In genomic region chr10:71372882-71373495, GRCh38 we compare ENCODE assay signal across 1 cellular context.
A peak's percentile ranks its signal among the peaks of the same experiment; 100 is the strongest.
TF ChIP-seq lines count a peak whose summit lies in the region.

No MANE protein-coding gene starts in this region.

TF ChIP-seq in GM12878, 131 proteins besides CTCF, POLR2A, EP300 and RAD21 (continued from another document and continues in another):
- TF ChIP-seq PRDM15 (CRISPR knock-in tag; IDR thresholded peaks at IDR 0.05) (no peak), RELB (IDR thresholded peaks at IDR 0.05; ENCODE audit: low read depth) (peak; percentile 94), FOXM1 (IDR thresholded peaks at IDR 0.05; ENCODE audit: low read depth, low read length) (peak; percentile 30; the same call in 1 of the 2 replicates), SP1 (IDR thresholded peaks at IDR 0.05; ENCODE audit: low read depth, low read length) (peak; percentile 67), NBN (IDR thresholded peaks at IDR 0.05) (peak; percentile 97), CEBPZ (IDR thresholded peaks at IDR 0.05; ENCODE audit: low read depth, low read length) (no peak), ZNF687 (IDR thresholded peaks at IDR 0.05) (peak; percentile 93), NR2F1 (conservative IDR thresholded peaks at IDR 0.05) (peak; percentile 95), TCF12 (IDR thresholded peaks at IDR 0.05; ENCODE audit: low read depth, low read length) (0 out of 2 replicates have a peak, but pooled peaks have one; percentile 1), ATF2 (IDR thresholded peaks at IDR 0.05; ENCODE audit: low read length) (peak; percentile 68), STAT1 (conservative IDR thresholded peaks at IDR 0.05) (no peak), HSF1 (IDR thresholded peaks at IDR 0.05; ENCODE audit: low read depth, low read length) (0 out of 2 replicates have a peak, but pooled peaks have one; percentile 50), BHLHE40 (IDR thresholded peaks at IDR 0.05; ENCODE audit: borderline replicate concordance in 1 of 2, low read depth in 2 of 2, low read length in 1 of 2) (peak; percentile 50 to 61; a peak in 1 of 4 replicates), BMI1 (IDR thresholded peaks at IDR 0.05; ENCODE audit: borderline replicate concordance) (peak; percentile 75; the same call in 1 of the 2 replicates), EED (IDR thresholded peaks at IDR 0.05; ENCODE audit: low read depth) (peak; percentile 87), MXI1 (IDR thresholded peaks at IDR 0.05; ENCODE audit: low read depth, low read length) (peak; percentile 48; the same call in 1 of the 2 replicates), CREM (IDR thresholded peaks at IDR 0.05; ENCODE audit: low read depth) (peak; percentile 67), KAT2A (conservative IDR thresholded peaks at IDR 0.05; ENCODE audit: control insufficient read depth, low read depth, low read length) (no peak), IRF4 (IDR thresholded peaks at IDR 0.05; ENCODE audit: low read depth, low read length) (peak; percentile 89), ZNF384 (IDR thresholded peaks at IDR 0.05; ENCODE audit: borderline replicate concordance, low read depth, low read length) (peak; percentile 83), NR2C1 (IDR thresholded peaks at IDR 0.05) (peak; percentile 83), PBX3 (IDR thresholded peaks at IDR 0.05; ENCODE audit: insufficient replicate concordance, low read depth, low read length) (no peak), IKZF2 (IDR thresholded peaks at IDR 0.05) (peak; percentile 97 to 98), ATF7 (IDR thresholded peaks at IDR 0.05; ENCODE audit: low read depth) (peak; percentile 92), MYB (IDR thresholded peaks at IDR 0.05; ENCODE audit: borderline replicate concordance, low read depth, low read length) (0 out of 2 replicates have a peak, but pooled peaks have one; percentile 17), RUNX3 (IDR thresholded peaks at IDR 0.05; ENCODE audit: low read length) (peak; percentile 51), SMARCA5 (IDR thresholded peaks at IDR 0.05) (peak; percentile 84), ZNF24 (IDR thresholded peaks at IDR 0.05) (0 out of 2 replicates have a peak, but pooled peaks have one; percentile 49), ETV6 (conservative IDR thresholded peaks at IDR 0.05 in 1 of 2, IDR thresholded peaks at IDR 0.05 in 1 of 2; ENCODE audit: borderline replicate concordance in 1 of 2, low read depth in 1 of 2) (0 out of 4 replicates have a peak, but pooled peaks of 1 of the 2 experiments have one; percentile 64), ZBED1 (IDR thresholded peaks at IDR 0.05; ENCODE audit: borderline replicate concordance) (peak; percentile 51; the same call in 1 of the 2 replicates), NFYA (IDR thresholded peaks at IDR 0.05; ENCODE audit: borderline replicate concordance, low read depth, low read length) (no peak), HCFC1 (IDR thresholded peaks at IDR 0.05; ENCODE audit: low read length) (peak; percentile 15; the same call in 1 of the 2 replicates), SMAD1 (IDR thresholded peaks at IDR 0.05; ENCODE audit: low read depth, partially characterized antibody) (peak; percentile 67), DPF2 (IDR thresholded peaks at IDR 0.05) (peak; percentile 99), CBX5 (IDR thresholded peaks at IDR 0.05; ENCODE audit: low read depth) (no peak), RB1 (IDR thresholded peaks at IDR 0.05; ENCODE audit: borderline replicate concordance) (peak; percentile 35; the same call in 1 of the 2 replicates), ZNF217 (IDR thresholded peaks at IDR 0.05) (peak; percentile 69; the same call in 1 of the 2 replicates), IKZF1 (conservative IDR thresholded peaks at IDR 0.05) (peak; percentile 97), MEF2A (IDR thresholded peaks at IDR 0.05; ENCODE audit: insufficient read depth, low read depth, low read length) (peak; percentile 60; the same call in 1 of the 2 replicates), PKNOX1 (IDR thresholded peaks at IDR 0.05) (peak; percentile 48; the same call in 1 of the 2 replicates), NFXL1 (IDR thresholded peaks at IDR 0.05; ENCODE audit: borderline replicate concordance) (no peak), LARP7 (IDR thresholded peaks at IDR 0.05) (no peak), POLR2AphosphoS2 (IDR thresholded peaks at IDR 0.05; ENCODE audit: low read depth, low read length) (no peak)
